Comparison of ENCODE assay signal across 17 cellular contexts in the genomic region with DNA sequence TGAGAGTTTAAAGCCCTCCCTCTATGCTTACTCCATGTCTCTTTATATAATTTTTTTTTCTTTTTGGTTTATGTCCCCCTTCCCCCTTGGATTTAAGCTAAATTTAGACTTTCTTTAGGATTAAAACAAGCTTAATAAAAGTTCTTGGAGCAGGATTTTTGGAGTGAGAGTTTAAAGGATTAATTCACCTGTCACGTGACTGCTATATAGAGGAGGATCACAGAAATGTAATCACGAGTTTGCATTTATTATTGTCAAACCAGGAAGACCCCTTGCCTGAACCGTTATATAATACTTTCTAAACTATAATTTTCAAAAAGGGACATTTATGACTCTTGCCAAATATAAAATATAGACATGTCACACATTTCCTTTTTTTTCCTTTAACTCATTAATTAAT.
DNase-seq lines count a peak whose midpoint lies in the region; TF ChIP-seq lines count a peak whose summit lies in the region.
"Had no signal": no experiment of that assay in that cellular context is flagged by ENCODE, and none has a peak within 500 bp of the region (broad histone marks: within the 10 kb centered on the region; RNA-seq: fewer than 3 reads in every experiment).

No MANE protein-coding gene starts in this region.

- intact Hi-C loops in vagina (cut with DNase I) = no loop called here

- H3K27me3 ChIP-seq in vagina (no peaks in the 10 kb centered on the region), Peyer's patch (no peaks in the 10 kb centered on the region)
- H3K27me3 ChIP-seq: BLaER1 had no signal

- DNase-seq in NCI-H82 (lab: John Stamatoyannopoulos, UW) (peak; percentile 72), SK-N-MC (ENCODE audit: low read depth, low spot score) (no peak), vagina (ENCODE audit: extremely low spot score in 2 of 2) (no peak), COLO829 (ENCODE audit: low spot score) (no peak), Peyer's patch (no peak)
- no peak for DNase-seq in activated effector memory CD4-positive, alpha-beta T cell treated with anti-CD3 and anti-CD28 coated beads, Interleukin-2, amount 50 U/mL, for 16 hours
- DNase-seq: CD4-positive, CD25-positive, alpha-beta regulatory T cell; CD8-positive, alpha-beta T cell; DMS 273 treated with DMSO at 0.1 percent for 48 hours; DMS79; GDM1; H9 had no signal

- peaks cover 26% of the 10 kb centered on the region for H3K4me1 Mint-ChIP-seq in nephron
- H3K4me1 Mint-ChIP-seq: B cell; CD4-positive, CD25-positive, alpha-beta regulatory T cell; GM23338 had no signal

- no peaks in the 10 kb centered on the region for H3K4me1 ChIP-seq in vagina
- no peaks in the 10 kb centered on the region for H3K4me1 ChIP-seq in Peyer's patch
- H3K4me1 ChIP-seq: BLaER1 had no signal

- H3K9me3 ChIP-seq in SK-N-MC (ENCODE audit: low read depth, low read length) (no peaks in the 10 kb centered on the region), vagina (no peaks in the 10 kb centered on the region), Peyer's patch (no peaks in the 10 kb centered on the region)

- TF ChIP-seq CTCF in nephron (IDR thresholded peaks at IDR 0.05; ENCODE audit: unreplicated experiment in 3 of 3) (no peak), vagina (IDR thresholded peaks at IDR 0.05) (no peak), Peyer's patch (IDR thresholded peaks at IDR 0.05) (no peak)

- H3K9me3 Mint-ChIP-seq in nephron = peaks cover 3% of the 10 kb centered on the region
- H3K9me3 Mint-ChIP-seq: CD8-positive, alpha-beta T cell had no signal

- H3K4me3 ChIP-seq in SK-N-MC (peak overlapping the region; percentile 54), vagina (no peak overlapping the region), Peyer's patch (no peak overlapping the region)
- H3K4me3 ChIP-seq: BLaER1, GM23338 had no signal

- H3K36me3 Mint-ChIP-seq in nephron (ENCODE audit: low read depth) = no peaks in the 10 kb centered on the region
- H3K36me3 Mint-ChIP-seq: CD4-positive, CD25-positive, alpha-beta regulatory T cell; CD8-positive, alpha-beta T cell had no signal

- H3K9ac ChIP-seq in SK-N-MC (ENCODE audit: insufficient read length) = no peak overlapping the region
- H3K9ac ChIP-seq: BLaER1 had no signal

- no peak for TF ChIP-seq POLR2A in vagina (IDR thresholded peaks at IDR 0.05)
- TF ChIP-seq POLR2A in Peyer's patch (IDR thresholded peaks at IDR 0.05) = no peak

- H3K27ac Mint-ChIP-seq in nephron = peak overlapping the region in 2 of 3 experiments; percentile 18 to 81
- H3K27ac Mint-ChIP-seq: B cell; CD4-positive, CD25-positive, alpha-beta regulatory T cell; CD8-positive, alpha-beta T cell; GM23338; H9 had no signal

- H3K27ac ChIP-seq in SK-N-MC (peak overlapping the region; percentile 87), vagina (peak overlapping the region; percentile 23), Peyer's patch (no peak overlapping the region)
- H3K27ac ChIP-seq: BLaER1, C4-2B had no signal

- H3K27me3 Mint-ChIP-seq in nephron (ENCODE audit: low read depth) = no peaks in the 10 kb centered on the region

- no peaks in the 10 kb centered on the region for H3K36me3 ChIP-seq in SK-N-MC (ENCODE audit: insufficient read depth, low read length)
- H3K36me3 ChIP-seq in vagina = no peaks in the 10 kb centered on the region
- H3K36me3 ChIP-seq in Peyer's patch = no peaks in the 10 kb centered on the region
- H3K36me3 ChIP-seq: BLaER1 had no signal

- no peak overlapping the region for H3K4me3 Mint-ChIP-seq in nephron
- H3K4me3 Mint-ChIP-seq: B cell; CD4-positive, CD25-positive, alpha-beta regulatory T cell; CD8-positive, alpha-beta T cell; GM23338; H9 had no signal

Comparison
In these comparisons a context has a peak if more than half of its experiments do, and no peak if none do; other contexts are left out.
1. H3K27ac ChIP-seq: peak in SK-N-MC (single experiment) and vagina (single experiment); none in Peyer's patch (0 of 4).